Comparison of ENCODE assay signal across 8 cellular contexts in the genomic region with DNA sequence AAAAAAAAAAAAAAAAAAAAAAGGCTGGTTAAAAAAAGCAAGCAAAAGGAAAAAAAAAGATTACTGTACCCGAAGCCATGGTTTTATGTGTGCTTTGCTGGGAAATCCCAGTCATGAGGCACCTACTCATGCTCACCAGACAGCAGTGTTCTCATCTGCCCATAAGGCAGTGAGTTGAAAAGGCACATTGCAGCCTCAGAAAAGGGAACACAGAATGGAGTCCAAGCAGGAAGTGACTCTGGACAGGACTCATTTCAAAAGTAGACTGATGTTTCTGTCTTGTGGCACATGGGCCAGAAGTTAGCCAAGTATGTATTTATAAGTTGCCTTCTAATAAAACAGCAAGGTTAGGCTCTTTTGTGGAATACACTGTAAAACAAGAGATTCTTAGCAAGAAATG. TPM values are rescaled to one million over a fixed set of nuclear protein-coding genes. Genes with fewer than 3 reads are reported as not detected.
DNase-seq lines count a peak whose midpoint lies in the region; ATAC-seq and TF ChIP-seq lines count a peak whose summit lies in the region.

No MANE protein-coding gene starts in this region.

- no peaks in the 10 kb centered on the region for H3K27me3 Mint-ChIP-seq in activated naive CD4-positive, alpha-beta T cell treated with anti-CD3 and anti-CD28 coated beads, Interleukin-2, amount 10 ng/mL, durations not matched to agents 7 days and 5 days

- peaks cover 46% of the 10 kb centered on the region for H3K36me3 Mint-ChIP-seq in activated naive CD4-positive, alpha-beta T cell treated with anti-CD3 and anti-CD28 coated beads, Interleukin-2, amount 10 ng/mL, durations not matched to agents 7 days and 5 days

- H3K4me3 ChIP-seq in GM08714 (ENCODE audit: low read length) (peak overlapping the region; percentile 4; the same call in 1 of the 2 replicates), neutrophil (ENCODE audit: low read depth in 1 of 2, low read length in 1 of 2) (no peak overlapping the region), coronary artery (no peak overlapping the region)

- peak overlapping the region; percentile 80 for H3K27ac Mint-ChIP-seq in activated naive CD4-positive, alpha-beta T cell treated with anti-CD3 and anti-CD28 coated beads, Interleukin-2, amount 10 ng/mL, durations not matched to agents 7 days and 5 days

- H3K27ac ChIP-seq in neutrophil (peak overlapping the region; percentile 38), coronary artery (no peak overlapping the region)

- TF ChIP-seq CTCF in neutrophil (IDR thresholded peaks at IDR 0.05) (no peak), coronary artery (IDR thresholded peaks at IDR 0.05) (no peak)

- no peak overlapping the region for H3K4me3 Mint-ChIP-seq in activated naive CD4-positive, alpha-beta T cell treated with anti-CD3 and anti-CD28 coated beads, Interleukin-2, amount 10 ng/mL, durations not matched to agents 7 days and 5 days

- no peak for DNase-seq in activated naive CD4-positive, alpha-beta T cell treated with anti-CD3 and anti-CD28 coated beads, Interleukin-2, amount 10 ng/mL, durations not matched to agents 7 days and 5 days
- DNase-seq in HT-29 (ENCODE audit: low spot score) (no peak), GDM1 (lab: John Stamatoyannopoulos, UW) (no peak), coronary artery (ENCODE audit: low spot score) (no peak)

- CTCF ChIA-PET in activated naive CD4-positive, alpha-beta T cell treated with anti-CD3 and anti-CD28 coated beads, Interleukin-2, amount 10 ng/mL, durations not matched to agents 7 days and 5 days (lab: Charles Lee), result no interaction called here

- no peaks in the 10 kb centered on the region for H3K9me3 Mint-ChIP-seq in activated naive CD4-positive, alpha-beta T cell treated with anti-CD3 and anti-CD28 coated beads, Interleukin-2, amount 10 ng/mL, durations not matched to agents 7 days and 5 days

- no peaks in the 10 kb centered on the region for H3K27me3 ChIP-seq in neutrophil

- peaks cover 0 to 4% of the 10 kb centered on the region in 2 experiments for H3K4me1 ChIP-seq in neutrophil (ENCODE audit: control insufficient read depth in 1 of 2, insufficient read depth in 1 of 2, low read depth in 1 of 2, low read length in 1 of 2)

- peaks cover 27% of the 10 kb centered on the region for H3K36me3 ChIP-seq in neutrophil

- ATAC-seq in GM19438 (IDR thresholded peaks at IDR 0.05; ENCODE audit: low read depth, unreplicated experiment) (peak; percentile 65), HG03378 (IDR thresholded peaks at IDR 0.05; ENCODE audit: unreplicated experiment) (peak; percentile 86)

- H3K4me1 Mint-ChIP-seq in activated naive CD4-positive, alpha-beta T cell treated with anti-CD3 and anti-CD28 coated beads, Interleukin-2, amount 10 ng/mL, durations not matched to agents 7 days and 5 days, result peaks cover 26% of the 10 kb centered on the region

- no peaks in the 10 kb centered on the region for H3K9me3 ChIP-seq in neutrophil

RNA-seq across cellular contexts. Expression of a gene that starts 40.2 kb away (rescaled TPM):
- total RNA-seq in HT-29 (2014; rRNA removed; shearing (Covaris generic)), result 21.0 and 25.9 TPM in 2 replicates
